Comparison of ENCODE assay signal across 8 cellular contexts in genomic region chr2:127067620-127068350, GRCh38. TPM values are rescaled to one million over a fixed set of nuclear protein-coding genes. Genes with fewer than 3 reads are reported as not detected.
A peak's percentile ranks its signal among the peaks of the same experiment; 100 is the strongest.
DNase-seq lines count a peak whose midpoint lies in the region; ATAC-seq, FAIRE-seq and TF ChIP-seq lines count a peak whose summit lies in the region.

No MANE protein-coding gene starts in this region.

- no CpG with 5 or more reads among the region's 19 CpGs for WGBS in trophoblast cell (ENCODE audit: extremely low coverage, insufficient coverage, insufficient read length)

- H3K79me2 ChIP-seq in DND-41 (ENCODE audit: insufficient read depth, low read length) (no peaks in the 10 kb centered on the region), trophoblast cell (ENCODE audit: control insufficient read depth, insufficient read depth, low read length, poor library complexity) (no peaks in the 10 kb centered on the region)

- H3K9me3 ChIP-seq in DND-41 (ENCODE audit: insufficient read depth, low read length, severe bottlenecking), result no peaks in the 10 kb centered on the region
- H3K9me3 ChIP-seq in HAP-1, result no peaks in the 10 kb centered on the region
- H3K9me3 ChIP-seq in trophoblast cell (ENCODE audit: insufficient read depth, low read depth, low read length), result peaks cover 4% of the 10 kb centered on the region

- H3K4me2 ChIP-seq in DND-41 (ENCODE audit: insufficient read depth, low read length) (no peak overlapping the region), trophoblast cell (ENCODE audit: low read length) (no peak overlapping the region)

- no peak overlapping the region for H4K91ac ChIP-seq in trophoblast cell (ENCODE audit: low read depth, low read length)

- H3K27me3 ChIP-seq in DND-41 (ENCODE audit: insufficient read depth, low read length, poor library complexity) (no peaks in the 10 kb centered on the region), HAP-1 (ENCODE audit: low read depth) (no peaks in the 10 kb centered on the region), trophoblast cell (ENCODE audit: insufficient read depth, low read length) (no peaks in the 10 kb centered on the region)

- H2BK12ac ChIP-seq in trophoblast cell (ENCODE audit: low read length), result no peak overlapping the region

- H3K27ac ChIP-seq in DND-41 (ENCODE audit: low read length) (no peak overlapping the region), trophoblast cell (ENCODE audit: low read depth, low read length) (no peak overlapping the region)

- H3K14ac ChIP-seq in trophoblast cell (ENCODE audit: low read length), result no peak overlapping the region

- peak; percentile 73 for TF ChIP-seq CTCF in DND-41 (IDR thresholded peaks at IDR 0.05; ENCODE audit: borderline replicate concordance, extremely low read depth, low read length, poor library complexity, severe bottlenecking)

- H2BK5ac ChIP-seq in trophoblast cell (ENCODE audit: low read depth, low read length, poor library complexity), result no peak overlapping the region

- H3K4me1 ChIP-seq in DND-41 (ENCODE audit: insufficient read depth, low read length), result no peaks in the 10 kb centered on the region
- H3K4me1 ChIP-seq in HAP-1, result peaks cover 4% of the 10 kb centered on the region
- H3K4me1 ChIP-seq in trophoblast cell (ENCODE audit: control insufficient read depth in 1 of 2, insufficient read depth in 2 of 2, low read length in 2 of 2), result peaks cover 18% of the 10 kb centered on the region in 2 experiments

- no peak overlapping the region for H3K18ac ChIP-seq in trophoblast cell (ENCODE audit: low read length)

- DNase-seq in DND-41 (peak; percentile 29), HAP-1 (ENCODE audit: low spot score in 2 of 2) (peak; percentile 38 to 82), RPMI8226 (peak; percentile 58), frontal cortex (ENCODE audit: low spot score in 2 of 2) (peak; percentile 72 to 77), trophoblast cell (peak; percentile 61 to 76), urothelium cell line (ENCODE audit: low spot score) (peak; percentile 59), NCI-H446 treated with DMSO at 0.1 percent for 48 hours (lab: John Stamatoyannopoulos, UW) (no peak)
- DNase-seq in activated naive CD4-positive, alpha-beta T cell (lab: John Stamatoyannopoulos, UW), result peak in 3 of 4 experiments; percentile 18 to 64 (median 50)

- FAIRE-seq in frontal cortex (lab: Jason Lieb, UNC), result no peak
- FAIRE-seq in urothelium cell line (lab: Jason Lieb, UNC), result peak; percentile 91

- no peak overlapping the region for H2BK120ac ChIP-seq in trophoblast cell (ENCODE audit: insufficient read depth, low read length, poor library complexity)

- no peak overlapping the region for H3K4ac ChIP-seq in trophoblast cell (ENCODE audit: low read depth, low read length)

- H3K9ac ChIP-seq in DND-41 (ENCODE audit: low read depth, low read length) (no peak overlapping the region), trophoblast cell (ENCODE audit: low read length) (no peak overlapping the region)

- in situ Hi-C loops in HAP-1 (cut with MboI; ENCODE audit: low sequenced_read_pairs), result no loop called here

- H3K79me1 ChIP-seq in trophoblast cell (ENCODE audit: low read length), result peaks cover 7% of the 10 kb centered on the region

- no peak overlapping the region for H4K8ac ChIP-seq in trophoblast cell (ENCODE audit: low read depth, low read length)

- no peaks in the 10 kb centered on the region for H3K36me3 ChIP-seq in DND-41 (ENCODE audit: insufficient read depth, low read length)
- H3K36me3 ChIP-seq in HAP-1 (replicated peaks), result no peaks in the 10 kb centered on the region
- no peaks in the 10 kb centered on the region for H3K36me3 ChIP-seq in trophoblast cell (ENCODE audit: control insufficient read depth in 1 of 2, insufficient read depth in 2 of 2, low read length in 2 of 2)

- no peak overlapping the region for H2AK5ac ChIP-seq in trophoblast cell (ENCODE audit: low read length)

- H4K20me1 ChIP-seq in DND-41 (ENCODE audit: insufficient read depth, low read length), result 0 out of 2 replicates have a peak, but pooled peaks cover 3% of the 10 kb centered on the region

- ATAC-seq in DND-41 (ENCODE audit: insufficient read depth, low read depth), result peak; percentile 56

- H3K23ac ChIP-seq in trophoblast cell (ENCODE audit: low read length), result no peak overlapping the region

- H3K4me3 ChIP-seq in DND-41 (ENCODE audit: low read depth in 1 of 2, low read length in 2 of 2), result no peak overlapping the region
- no peak overlapping the region for H3K4me3 ChIP-seq in HAP-1
- H3K4me3 ChIP-seq in trophoblast cell (ENCODE audit: low read depth, low read length), result no peak overlapping the region

- H2AFZ ChIP-seq in DND-41 (ENCODE audit: low read depth, low read length) (no peak overlapping the region), trophoblast cell (ENCODE audit: insufficient read depth, low read length, poor library complexity) (no peak overlapping the region)

- H4K12ac ChIP-seq in trophoblast cell (ENCODE audit: low read depth, low read length), result no peak overlapping the region

RNA-seq across cellular contexts. Expression of gene BIN1, which starts 39.2 kb away (rescaled TPM):
- total RNA-seq in frontal cortex, result 57.5 TPM
- polyA plus RNA-seq in trophoblast cell (2013), result 6.7 and 7.6 TPM in 2 replicates
